In the genomic region with DNA sequence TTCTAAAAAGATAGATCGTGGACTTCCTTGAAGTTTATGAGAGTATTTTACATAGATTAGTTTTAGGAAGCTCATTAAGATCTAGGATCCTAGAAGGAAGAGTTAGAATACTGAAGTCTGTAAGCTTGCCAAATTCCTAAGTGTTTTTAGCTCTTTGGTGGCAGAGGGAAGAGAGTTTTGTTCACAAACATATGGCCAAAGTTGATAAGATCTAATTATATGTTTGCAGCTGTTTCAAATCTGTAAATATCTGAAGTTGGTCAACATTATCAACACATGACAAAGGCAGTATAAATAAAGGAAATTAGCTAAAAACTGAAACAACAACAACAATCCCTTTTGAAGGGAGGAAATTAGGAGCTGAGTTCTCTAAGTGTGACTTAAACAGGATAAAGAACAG, we compare ENCODE assay signal across 20 cellular contexts.
"Had no signal": no experiment of that assay in that cellular context is flagged by ENCODE, and none has a peak within 500 bp of the region (broad histone marks: within the 10 kb centered on the region; RNA-seq: fewer than 3 reads in every experiment).

No MANE protein-coding gene starts in this region.

- H3K36me3 Mint-ChIP-seq: activated CD4-positive, alpha-beta memory T cell treated with anti-CD3 and anti-CD28 coated beads for 36 hours; activated naive CD8-positive, alpha-beta T cell treated with anti-CD3 and anti-CD28 coated beads, Interleukin-2, amount 10 ng/mL, durations not matched to agents 7 days and 5 days had no signal

- H3K4me1 ChIP-seq: left ventricle myocardium inferior had no signal

- DNase-seq: activated CD4-positive, alpha-beta memory T cell treated with anti-CD3 and anti-CD28 coated beads for 36 hours; activated CD4-positive, alpha-beta T cell treated with anti-CD3 and anti-CD28 coated beads for 48 hours; activated CD4-positive, CD25-positive, alpha-beta regulatory T cell; activated effector memory CD4-positive, alpha-beta T cell treated with Interleukin-2 at 50 U/mL for 16 hours; activated naive CD4-positive, alpha-beta T cell treated with anti-CD3 and anti-CD28 coated beads for 36 hours; activated naive CD8-positive, alpha-beta T cell treated with anti-CD3 and anti-CD28 coated beads, Interleukin-2, amount 10 ng/mL, durations not matched to agents 7 days and 5 days; activated T-cell treated with anti-CD3 and anti-CD28 coated beads, Interleukin-2, amount 50 U/mL, for 72 hours; amniotic stem cell; foreskin fibroblast; left ventricle myocardium inferior; nephron progenitor cell; nucleus accumbens; stimulated activated CD4-positive, alpha-beta T cell treated with anti-CD3 and anti-CD28 coated beads, Interleukin-4, amount 100 ng/mL, for 1 hour; stimulated activated naive CD8-positive, alpha-beta T cell treated with anti-CD3 and anti-CD28 coated beads, Interleukin-15, Interleukin-2, amounts not matched to agents 100 U/mL and 50 U/mL, for 24 hours; SW 1271; T-helper 17 cell; upper lobe of right lung had no signal

- H3K27me3 Mint-ChIP-seq: activated CD4-positive, alpha-beta memory T cell treated with anti-CD3 and anti-CD28 coated beads for 36 hours; activated naive CD8-positive, alpha-beta T cell treated with anti-CD3 and anti-CD28 coated beads, Interleukin-2, amount 10 ng/mL, durations not matched to agents 7 days and 5 days had no signal

- H3K4me3 Mint-ChIP-seq: activated CD4-positive, alpha-beta memory T cell treated with anti-CD3 and anti-CD28 coated beads for 36 hours; activated naive CD4-positive, alpha-beta T cell treated with anti-CD3 and anti-CD28 coated beads for 36 hours; activated naive CD8-positive, alpha-beta T cell treated with anti-CD3 and anti-CD28 coated beads, Interleukin-2, amount 10 ng/mL, durations not matched to agents 7 days and 5 days; activated T-cell treated with anti-CD3 and anti-CD28 coated beads, Interleukin-2, amount 50 U/mL, for 72 hours; nephron progenitor cell; T-helper 17 cell had no signal

- ATAC-seq: activated T-cell treated with anti-CD3 and anti-CD28 coated beads, Interleukin-2, amount 50 U/mL, for 72 hours; sciatic nerve; stimulated activated naive CD8-positive, alpha-beta T cell treated with anti-CD3 and anti-CD28 coated beads, Interleukin-15, Interleukin-2, amounts not matched to agents 100 U/mL and 50 U/mL, for 24 hours; T-helper 17 cell; upper lobe of right lung had no signal

- H3K27ac Mint-ChIP-seq: activated CD4-positive, alpha-beta memory T cell treated with anti-CD3 and anti-CD28 coated beads for 36 hours; activated naive CD4-positive, alpha-beta T cell treated with anti-CD3 and anti-CD28 coated beads for 36 hours; activated naive CD8-positive, alpha-beta T cell treated with anti-CD3 and anti-CD28 coated beads, Interleukin-2, amount 10 ng/mL, durations not matched to agents 7 days and 5 days; activated T-cell treated with anti-CD3 and anti-CD28 coated beads, Interleukin-2, amount 50 U/mL, for 72 hours; nephron progenitor cell; T-helper 17 cell had no signal

- H3K4me3 ChIP-seq: coronary artery, left ventricle myocardium inferior, upper lobe of right lung had no signal

- H3K27me3 ChIP-seq: upper lobe of right lung had no signal

- H3K27ac ChIP-seq: coronary artery, left ventricle myocardium inferior, upper lobe of right lung had no signal

- H3K9me3 Mint-ChIP-seq: activated naive CD8-positive, alpha-beta T cell treated with anti-CD3 and anti-CD28 coated beads, Interleukin-2, amount 10 ng/mL, durations not matched to agents 7 days and 5 days; nephron progenitor cell had no signal

- H3K4me1 Mint-ChIP-seq: activated naive CD8-positive, alpha-beta T cell treated with anti-CD3 and anti-CD28 coated beads, Interleukin-2, amount 10 ng/mL, durations not matched to agents 7 days and 5 days; nephron progenitor cell; T-helper 17 cell had no signal

- H3K36me3 ChIP-seq: left ventricle myocardium inferior, upper lobe of right lung had no signal

- FAIRE-seq: bronchial epithelial cell had no signal

- H3K9me3 ChIP-seq: left ventricle myocardium inferior, upper lobe of right lung had no signal
